ENCODE assay signal across 1 cellular context in the genomic region with DNA sequence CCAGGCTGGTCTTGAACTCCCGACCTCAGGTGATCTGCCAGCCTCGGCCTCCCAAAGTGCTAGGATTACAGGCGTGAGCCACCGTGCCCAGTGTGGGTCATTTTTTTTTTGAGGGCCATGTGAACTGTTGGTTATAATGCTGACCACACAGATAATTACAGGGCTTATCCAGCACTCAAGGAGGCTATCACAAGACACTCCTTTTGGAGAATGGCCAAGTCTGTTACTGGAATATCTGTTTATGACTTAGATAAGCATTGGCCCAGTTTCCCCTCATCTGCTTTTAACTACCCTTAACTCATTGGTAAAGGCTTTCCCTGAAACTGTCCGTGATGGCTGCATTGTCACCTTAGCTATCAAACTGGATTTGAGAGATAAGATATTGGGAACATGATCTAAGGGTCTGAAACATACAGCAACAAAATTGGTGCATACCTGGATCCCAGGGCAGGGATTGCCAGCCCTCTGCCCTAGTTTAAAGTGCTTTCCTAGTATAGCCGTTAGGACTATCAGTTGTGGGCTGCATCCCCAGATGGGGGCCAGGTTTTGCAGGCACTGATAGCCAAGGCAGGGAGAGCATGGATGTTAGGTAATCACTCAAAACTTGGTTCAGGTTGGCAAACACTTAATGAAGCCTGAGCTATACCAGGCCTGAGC.
TF ChIP-seq lines count a peak whose summit lies in the region.

No MANE protein-coding gene starts in this region.

TF ChIP-seq in K562, 482 proteins besides CTCF, POLR2A, EP300 and RAD21 (continued from another document and continues in another):
- TF ChIP-seq, protein P1, sequence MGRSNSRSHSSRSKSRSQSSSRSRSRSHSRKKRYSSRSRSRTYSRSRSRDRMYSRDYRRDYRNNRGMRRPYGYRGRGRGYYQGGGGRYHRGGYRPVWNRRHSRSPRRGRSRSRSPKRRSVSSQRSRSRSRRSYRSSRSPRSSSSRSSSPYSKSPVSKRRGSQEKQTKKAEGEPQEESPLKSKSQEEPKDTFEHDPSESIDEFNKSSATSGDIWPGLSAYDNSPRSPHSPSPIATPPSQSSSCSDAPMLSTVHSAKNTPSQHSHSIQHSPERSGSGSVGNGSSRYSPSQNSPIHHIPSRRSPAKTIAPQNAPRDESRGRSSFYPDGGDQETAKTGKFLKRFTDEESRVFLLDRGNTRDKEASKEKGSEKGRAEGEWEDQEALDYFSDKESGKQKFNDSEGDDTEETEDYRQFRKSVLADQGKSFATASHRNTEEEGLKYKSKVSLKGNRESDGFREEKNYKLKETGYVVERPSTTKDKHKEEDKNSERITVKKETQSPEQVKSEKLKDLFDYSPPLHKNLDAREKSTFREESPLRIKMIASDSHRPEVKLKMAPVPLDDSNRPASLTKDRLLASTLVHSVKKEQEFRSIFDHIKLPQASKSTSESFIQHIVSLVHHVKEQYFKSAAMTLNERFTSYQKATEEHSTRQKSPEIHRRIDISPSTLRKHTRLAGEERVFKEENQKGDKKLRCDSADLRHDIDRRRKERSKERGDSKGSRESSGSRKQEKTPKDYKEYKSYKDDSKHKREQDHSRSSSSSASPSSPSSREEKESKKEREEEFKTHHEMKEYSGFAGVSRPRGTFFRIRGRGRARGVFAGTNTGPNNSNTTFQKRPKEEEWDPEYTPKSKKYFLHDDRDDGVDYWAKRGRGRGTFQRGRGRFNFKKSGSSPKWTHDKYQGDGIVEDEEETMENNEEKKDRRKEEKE (IDR thresholded peaks at IDR 0.05; ENCODE audit: borderline replicate concordance in 1 of 2, control insufficient read depth in 1 of 2, low read depth in 2 of 2, low read length in 1 of 2): no peak
- TF ChIP-seq STAT5A (IDR thresholded peaks at IDR 0.05; ENCODE audit: borderline replicate concordance, low read length): peak; percentile 68; the same call in 1 of the 2 replicates
- TF ChIP-seq, protein P2, sequence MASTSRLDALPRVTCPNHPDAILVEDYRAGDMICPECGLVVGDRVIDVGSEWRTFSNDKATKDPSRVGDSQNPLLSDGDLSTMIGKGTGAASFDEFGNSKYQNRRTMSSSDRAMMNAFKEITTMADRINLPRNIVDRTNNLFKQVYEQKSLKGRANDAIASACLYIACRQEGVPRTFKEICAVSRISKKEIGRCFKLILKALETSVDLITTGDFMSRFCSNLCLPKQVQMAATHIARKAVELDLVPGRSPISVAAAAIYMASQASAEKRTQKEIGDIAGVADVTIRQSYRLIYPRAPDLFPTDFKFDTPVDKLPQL (IDR thresholded peaks at IDR 0.05; ENCODE audit: extremely low read depth, insufficient read length): no peak
- no peak for TF ChIP-seq RBM17 (IDR thresholded peaks at IDR 0.05; ENCODE audit: borderline replicate concordance, low read depth, low read length)
- no peak for TF ChIP-seq ZNF232 (CRISPR knock-in tag; IDR thresholded peaks at IDR 0.05)
- TF ChIP-seq, protein P3, sequence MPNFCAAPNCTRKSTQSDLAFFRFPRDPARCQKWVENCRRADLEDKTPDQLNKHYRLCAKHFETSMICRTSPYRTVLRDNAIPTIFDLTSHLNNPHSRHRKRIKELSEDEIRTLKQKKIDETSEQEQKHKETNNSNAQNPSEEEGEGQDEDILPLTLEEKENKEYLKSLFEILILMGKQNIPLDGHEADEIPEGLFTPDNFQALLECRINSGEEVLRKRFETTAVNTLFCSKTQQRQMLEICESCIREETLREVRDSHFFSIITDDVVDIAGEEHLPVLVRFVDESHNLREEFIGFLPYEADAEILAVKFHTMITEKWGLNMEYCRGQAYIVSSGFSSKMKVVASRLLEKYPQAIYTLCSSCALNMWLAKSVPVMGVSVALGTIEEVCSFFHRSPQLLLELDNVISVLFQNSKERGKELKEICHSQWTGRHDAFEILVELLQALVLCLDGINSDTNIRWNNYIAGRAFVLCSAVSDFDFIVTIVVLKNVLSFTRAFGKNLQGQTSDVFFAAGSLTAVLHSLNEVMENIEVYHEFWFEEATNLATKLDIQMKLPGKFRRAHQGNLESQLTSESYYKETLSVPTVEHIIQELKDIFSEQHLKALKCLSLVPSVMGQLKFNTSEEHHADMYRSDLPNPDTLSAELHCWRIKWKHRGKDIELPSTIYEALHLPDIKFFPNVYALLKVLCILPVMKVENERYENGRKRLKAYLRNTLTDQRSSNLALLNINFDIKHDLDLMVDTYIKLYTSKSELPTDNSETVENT (CRISPR knock-in tag; IDR thresholded peaks at IDR 0.05): no peak
- no peak for TF ChIP-seq ZNF217 (CRISPR knock-in tag; IDR thresholded peaks at IDR 0.05)
- TF ChIP-seq MAFF (IDR thresholded peaks at IDR 0.05; ENCODE audit: low read length): peak; percentile 86
- TF ChIP-seq, protein P4, sequence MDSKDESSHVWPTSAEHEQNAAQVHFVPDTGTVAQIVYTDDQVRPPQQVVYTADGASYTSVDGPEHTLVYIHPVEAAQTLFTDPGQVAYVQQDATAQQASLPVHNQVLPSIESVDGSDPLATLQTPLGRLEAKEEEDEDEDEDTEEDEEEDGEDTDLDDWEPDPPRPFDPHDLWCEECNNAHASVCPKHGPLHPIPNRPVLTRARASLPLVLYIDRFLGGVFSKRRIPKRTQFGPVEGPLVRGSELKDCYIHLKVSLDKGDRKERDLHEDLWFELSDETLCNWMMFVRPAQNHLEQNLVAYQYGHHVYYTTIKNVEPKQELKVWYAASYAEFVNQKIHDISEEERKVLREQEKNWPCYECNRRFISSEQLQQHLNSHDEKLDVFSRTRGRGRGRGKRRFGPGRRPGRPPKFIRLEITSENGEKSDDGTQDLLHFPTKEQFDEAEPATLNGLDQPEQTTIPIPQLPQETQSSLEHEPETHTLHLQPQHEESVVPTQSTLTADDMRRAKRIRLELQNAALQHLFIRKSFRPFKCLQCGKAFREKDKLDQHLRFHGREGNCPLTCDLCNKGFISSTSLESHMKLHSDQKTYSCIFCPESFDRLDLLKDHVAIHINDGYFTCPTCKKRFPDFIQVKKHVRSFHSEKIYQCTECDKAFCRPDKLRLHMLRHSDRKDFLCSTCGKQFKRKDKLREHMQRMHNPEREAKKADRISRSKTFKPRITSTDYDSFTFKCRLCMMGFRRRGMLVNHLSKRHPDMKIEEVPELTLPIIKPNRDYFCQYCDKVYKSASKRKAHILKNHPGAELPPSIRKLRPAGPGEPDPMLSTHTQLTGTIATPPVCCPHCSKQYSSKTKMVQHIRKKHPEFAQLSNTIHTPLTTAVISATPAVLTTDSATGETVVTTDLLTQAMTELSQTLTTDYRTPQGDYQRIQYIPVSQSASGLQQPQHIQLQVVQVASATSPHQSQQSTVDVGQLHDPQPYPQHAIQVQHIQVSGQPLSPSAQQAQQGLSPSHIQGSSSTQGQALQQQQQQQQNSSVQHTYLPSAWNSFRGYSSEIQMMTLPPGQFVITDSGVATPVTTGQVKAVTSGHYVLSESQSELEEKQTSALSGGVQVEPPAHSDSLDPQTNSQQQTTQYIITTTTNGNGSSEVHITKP (IDR thresholded peaks at IDR 0.05; ENCODE audit: partially characterized antibody): no peak
- TF ChIP-seq ZNF384 (IDR thresholded peaks at IDR 0.05; ENCODE audit: low read depth, low read length): peak; percentile 86
- peak; percentile 65; the same call in 1 of the 2 replicates for TF ChIP-seq JUND (IDR thresholded peaks at IDR 0.05; ENCODE audit: borderline replicate concordance, low read depth, low read length)
- peak; percentile 52; the same call in 2 of the 3 replicates for TF ChIP-seq JUND (tag; IDR thresholded peaks at IDR 0.05; ENCODE audit: borderline replicate concordance, low read depth, low read length)
- no peak for TF ChIP-seq SPI1 (IDR thresholded peaks at IDR 0.05; ENCODE audit: borderline replicate concordance, low read depth, low read length)
- no peak for TF ChIP-seq ZNF830 (CRISPR knock-in tag; IDR thresholded peaks at IDR 0.05)
- TF ChIP-seq ZNF79 (CRISPR knock-in tag; IDR thresholded peaks at IDR 0.05; ENCODE audit: low read depth): no peak
- TF ChIP-seq, protein P5, sequence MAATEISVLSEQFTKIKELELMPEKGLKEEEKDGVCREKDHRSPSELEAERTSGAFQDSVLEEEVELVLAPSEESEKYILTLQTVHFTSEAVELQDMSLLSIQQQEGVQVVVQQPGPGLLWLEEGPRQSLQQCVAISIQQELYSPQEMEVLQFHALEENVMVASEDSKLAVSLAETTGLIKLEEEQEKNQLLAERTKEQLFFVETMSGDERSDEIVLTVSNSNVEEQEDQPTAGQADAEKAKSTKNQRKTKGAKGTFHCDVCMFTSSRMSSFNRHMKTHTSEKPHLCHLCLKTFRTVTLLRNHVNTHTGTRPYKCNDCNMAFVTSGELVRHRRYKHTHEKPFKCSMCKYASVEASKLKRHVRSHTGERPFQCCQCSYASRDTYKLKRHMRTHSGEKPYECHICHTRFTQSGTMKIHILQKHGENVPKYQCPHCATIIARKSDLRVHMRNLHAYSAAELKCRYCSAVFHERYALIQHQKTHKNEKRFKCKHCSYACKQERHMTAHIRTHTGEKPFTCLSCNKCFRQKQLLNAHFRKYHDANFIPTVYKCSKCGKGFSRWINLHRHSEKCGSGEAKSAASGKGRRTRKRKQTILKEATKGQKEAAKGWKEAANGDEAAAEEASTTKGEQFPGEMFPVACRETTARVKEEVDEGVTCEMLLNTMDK (IDR thresholded peaks at IDR 0.05; ENCODE audit: borderline replicate concordance, insufficient read depth, low read depth, low read length, poor library complexity, severe bottlenecking): no peak
- peak; percentile 68 for TF ChIP-seq CXXC5 (CRISPR knock-in tag; IDR thresholded peaks at IDR 0.05)
- 0 out of 2 replicates have a peak, but pooled peaks have one; percentile 32 for TF ChIP-seq ZNF584 (CRISPR knock-in tag; IDR thresholded peaks at IDR 0.05; ENCODE audit: low read depth)
- peak; percentile 73 for TF ChIP-seq HDAC3 (IDR thresholded peaks at IDR 0.05; ENCODE audit: borderline replicate concordance, partially characterized antibody)
- TF ChIP-seq, protein P6, sequence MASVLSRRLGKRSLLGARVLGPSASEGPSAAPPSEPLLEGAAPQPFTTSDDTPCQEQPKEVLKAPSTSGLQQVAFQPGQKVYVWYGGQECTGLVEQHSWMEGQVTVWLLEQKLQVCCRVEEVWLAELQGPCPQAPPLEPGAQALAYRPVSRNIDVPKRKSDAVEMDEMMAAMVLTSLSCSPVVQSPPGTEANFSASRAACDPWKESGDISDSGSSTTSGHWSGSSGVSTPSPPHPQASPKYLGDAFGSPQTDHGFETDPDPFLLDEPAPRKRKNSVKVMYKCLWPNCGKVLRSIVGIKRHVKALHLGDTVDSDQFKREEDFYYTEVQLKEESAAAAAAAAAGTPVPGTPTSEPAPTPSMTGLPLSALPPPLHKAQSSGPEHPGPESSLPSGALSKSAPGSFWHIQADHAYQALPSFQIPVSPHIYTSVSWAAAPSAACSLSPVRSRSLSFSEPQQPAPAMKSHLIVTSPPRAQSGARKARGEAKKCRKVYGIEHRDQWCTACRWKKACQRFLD (CRISPR knock-in tag; IDR thresholded peaks at IDR 0.05): peak; percentile 41; the same call in 1 of the 2 replicates
- TF ChIP-seq BACH1 (tag; IDR thresholded peaks at IDR 0.05): no peak
- TF ChIP-seq FOXA3 (CRISPR knock-in tag; conservative IDR thresholded peaks at IDR 0.05 in 1 of 2, IDR thresholded peaks at IDR 0.05 in 1 of 2): no peak
- TF ChIP-seq SMARCE1 (IDR thresholded peaks at IDR 0.05): peak; percentile 91; the same call in 1 of the 2 replicates
- TF ChIP-seq ESRRB (CRISPR knock-in tag; IDR thresholded peaks at IDR 0.05; ENCODE audit: borderline replicate concordance): no peak
- 0 out of 2 replicates have a peak, but pooled peaks have one; percentile 32 for TF ChIP-seq POLR2AphosphoS5 (IDR thresholded peaks at IDR 0.05; ENCODE audit: control insufficient read depth, insufficient read depth, low read depth, low read length)
- peak; percentile 59; the same call in 1 of the 2 replicates for TF ChIP-seq MTA1 (IDR thresholded peaks at IDR 0.05; ENCODE audit: borderline replicate concordance)
- peak; percentile 62; the same call in 1 of the 2 replicates for TF ChIP-seq BHLHE40 (IDR thresholded peaks at IDR 0.05; ENCODE audit: low read length)
- no peak for TF ChIP-seq NR4A1 (CRISPR knock-in tag; IDR thresholded peaks at IDR 0.05)
- TF ChIP-seq NR4A1 (tag; IDR thresholded peaks at IDR 0.05): 0 out of 2 replicates have a peak, but pooled peaks have one; percentile 65
- peak; percentile 41; the same call in 1 of the 2 replicates for TF ChIP-seq GATA2 (CRISPR knock-in tag; IDR thresholded peaks at IDR 0.05)
- 0 out of 2 replicates have a peak, but pooled peaks have one; percentile 43 for TF ChIP-seq PYGO2 (tag; IDR thresholded peaks at IDR 0.05)
- peak; percentile 77; the same call in 1 of the 2 replicates for TF ChIP-seq FOXJ2 (tag; IDR thresholded peaks at IDR 0.05)
- peak; percentile 87 for TF ChIP-seq TAL1 (IDR thresholded peaks at IDR 0.05)
- peak; percentile 92 for TF ChIP-seq SMAD4 (CRISPR knock-in tag; conservative IDR thresholded peaks at IDR 0.05)
- TF ChIP-seq ZZZ3 (IDR thresholded peaks at IDR 0.05): no peak
- peak; percentile 30; the same call in 1 of the 2 replicates for TF ChIP-seq TOE1 (IDR thresholded peaks at IDR 0.05; ENCODE audit: borderline replicate concordance)
- TF ChIP-seq TOE1 (CRISPR knock-in tag; IDR thresholded peaks at IDR 0.05; ENCODE audit: borderline replicate concordance, low read depth): no peak
- TF ChIP-seq ZC3H8 (IDR thresholded peaks at IDR 0.05): no peak
- TF ChIP-seq DIDO1 (tag; IDR thresholded peaks at IDR 0.05; ENCODE audit: low read depth): no peak
- TF ChIP-seq CBX3 (IDR thresholded peaks at IDR 0.05; ENCODE audit: borderline replicate concordance in 1 of 2, low read length in 2 of 2): no peak
- no peak for TF ChIP-seq ETS2 (tag; IDR thresholded peaks at IDR 0.05; ENCODE audit: borderline replicate concordance, poor library complexity, severe bottlenecking)
- 0 out of 2 replicates have a peak, but pooled peaks have one; percentile 15 for TF ChIP-seq GATAD2A (IDR thresholded peaks at IDR 0.05)
- TF ChIP-seq CBFA2T2 (conservative IDR thresholded peaks at IDR 0.05): peak; percentile 88
- peak; percentile 65 for TF ChIP-seq FOSL1 (tag; conservative IDR thresholded peaks at IDR 0.05)
- TF ChIP-seq, protein P7, sequence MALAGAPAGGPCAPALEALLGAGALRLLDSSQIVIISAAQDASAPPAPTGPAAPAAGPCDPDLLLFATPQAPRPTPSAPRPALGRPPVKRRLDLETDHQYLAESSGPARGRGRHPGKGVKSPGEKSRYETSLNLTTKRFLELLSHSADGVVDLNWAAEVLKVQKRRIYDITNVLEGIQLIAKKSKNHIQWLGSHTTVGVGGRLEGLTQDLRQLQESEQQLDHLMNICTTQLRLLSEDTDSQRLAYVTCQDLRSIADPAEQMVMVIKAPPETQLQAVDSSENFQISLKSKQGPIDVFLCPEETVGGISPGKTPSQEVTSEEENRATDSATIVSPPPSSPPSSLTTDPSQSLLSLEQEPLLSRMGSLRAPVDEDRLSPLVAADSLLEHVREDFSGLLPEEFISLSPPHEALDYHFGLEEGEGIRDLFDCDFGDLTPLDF (CRISPR knock-in tag; IDR thresholded peaks at IDR 0.05): 0 out of 2 replicates have a peak, but pooled peaks have one; percentile 31
- TF ChIP-seq, protein P8, sequence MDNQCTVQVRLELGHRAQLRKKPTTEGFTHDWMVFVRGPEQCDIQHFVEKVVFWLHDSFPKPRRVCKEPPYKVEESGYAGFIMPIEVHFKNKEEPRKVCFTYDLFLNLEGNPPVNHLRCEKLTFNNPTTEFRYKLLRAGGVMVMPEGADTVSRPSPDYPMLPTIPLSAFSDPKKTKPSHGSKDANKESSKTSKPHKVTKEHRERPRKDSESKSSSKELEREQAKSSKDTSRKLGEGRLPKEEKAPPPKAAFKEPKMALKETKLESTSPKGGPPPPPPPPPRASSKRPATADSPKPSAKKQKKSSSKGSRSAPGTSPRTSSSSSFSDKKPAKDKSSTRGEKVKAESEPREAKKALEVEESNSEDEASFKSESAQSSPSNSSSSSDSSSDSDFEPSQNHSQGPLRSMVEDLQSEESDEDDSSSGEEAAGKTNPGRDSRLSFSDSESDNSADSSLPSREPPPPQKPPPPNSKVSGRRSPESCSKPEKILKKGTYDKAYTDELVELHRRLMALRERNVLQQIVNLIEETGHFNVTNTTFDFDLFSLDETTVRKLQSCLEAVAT (IDR thresholded peaks at IDR 0.05): peak in 1 of 2 experiments; percentile 86; a peak in 2 of 4 replicates
- no peak for TF ChIP-seq HIVEP1 (CRISPR knock-in tag; IDR thresholded peaks at IDR 0.05)
- no peak for TF ChIP-seq ELF4 (CRISPR knock-in tag; IDR thresholded peaks at IDR 0.05)
